ENCODE assay signal across 7 cellular contexts in genomic region chr20:59557733-59558529, GRCh38. TPM values are rescaled to one million over a fixed set of nuclear protein-coding genes. Genes with fewer than 3 reads are reported as not detected.
"Had no signal": no experiment of that assay in that cellular context is flagged by ENCODE, and none has a peak within 500 bp of the region (broad histone marks: within the 10 kb centered on the region; RNA-seq: fewer than 3 reads in every experiment).

No MANE protein-coding gene starts in this region.

RNA-seq across cellular contexts. Expression of gene PHACTR3, which starts 46.4 kb away (rescaled TPM):
- total RNA-seq: activated CD4-positive, alpha-beta T cell treated with anti-CD3 and anti-CD28 coated beads, Interleukin-2, amount 10 ng/mL, durations not matched to agents 7 days and 5 days; activated CD8-positive, alpha-beta T cell treated with anti-CD3 and anti-CD28 coated beads for 36 hours; activated naive CD4-positive, alpha-beta T cell treated with anti-CD3 and anti-CD28 coated beads, Interleukin-2, amount 50 U/mL, for 72 hours; activated naive CD8-positive, alpha-beta T cell treated with anti-CD3 and anti-CD28 coated beads, Interleukin-2, amount 10 ng/mL, durations not matched to agents 7 days and 5 days; activated T-helper 1 cell treated with anti-CD3 and anti-CD28 coated beads, Interleukin-12 subunit alpha, Interleukin-12 subunit beta, Interleukin-2, Interleukin-4 antibody, amounts not matched to agents 30 ng/mL and 10 ng/mL and 1 ng/mL, durations not matched to agents 14 hours and 24 hours and 36 hours; activated T-helper 2 cell treated with anti-CD3 and anti-CD28 coated beads, Interferon-gamma antibody, Interleukin-2, Interleukin-4, amounts not matched to agents 10 μg/mL and 5 μg/mL and 100 μg/mL, durations not matched to agents 14 hours and 24 hours and 36 hours; ascending aorta had no signal
